In genomic region chr12:87150969-87151662, GRCh38 we compare ENCODE assay signal across 12 cellular contexts.
A peak's percentile ranks its signal among the peaks of the same experiment; 100 is the strongest.
DNase-seq lines count a peak whose midpoint lies in the region; ATAC-seq and TF ChIP-seq lines count a peak whose summit lies in the region.
"Had no signal": no experiment of that assay in that cellular context is flagged by ENCODE, and none has a peak within 500 bp of the region (broad histone marks: within the 10 kb centered on the region; RNA-seq: fewer than 3 reads in every experiment).

No MANE protein-coding gene starts in this region.

- peaks cover 11% of the 10 kb centered on the region for H3K4me1 ChIP-seq in GM23248 (ENCODE audit: insufficient read depth)

- ATAC-seq in GM18867 (IDR thresholded peaks at IDR 0.05; ENCODE audit: unreplicated experiment) = no peak
- ATAC-seq in GM18873 (IDR thresholded peaks at IDR 0.05; ENCODE audit: low FRiP score, unreplicated experiment) = no peak

- no peak overlapping the region for H3K4me3 Mint-ChIP-seq in activated T-helper 2 cell treated with anti-CD3 and anti-CD28 coated beads, Interferon-gamma antibody, Interleukin-2, Interleukin-4, amounts not matched to agents 10 μg/mL and 5 μg/mL and 100 μg/mL, durations not matched to agents 14 hours and 24 hours and 36 hours (ENCODE audit: low read depth)
- H3K4me3 Mint-ChIP-seq: activated naive CD4-positive, alpha-beta T cell treated with anti-CD3 and anti-CD28 coated beads for 36 hours; CD4-positive, CD25-positive, alpha-beta regulatory T cell; nephron had no signal

- intact Hi-C loops in activated T-helper 2 cell treated with anti-CD3 and anti-CD28 coated beads, Interferon-gamma antibody, Interleukin-2, Interleukin-4, amounts not matched to agents 10 μg/mL and 5 μg/mL and 100 μg/mL, durations not matched to agents 14 hours and 24 hours and 36 hours (cut with micrococcal nuclease) = no loop called here

- no peaks in the 10 kb centered on the region for H3K79me2 ChIP-seq in GM23248 (ENCODE audit: insufficient read depth)

- H3K9ac ChIP-seq in GM23248 = no peak overlapping the region

- H3K27me3 ChIP-seq in GM23248 (replicated peaks; ENCODE audit: insufficient read depth) = no peaks in the 10 kb centered on the region

- H3K4me3 ChIP-seq in GM23248 = no peak overlapping the region
- no peak overlapping the region for H3K4me3 ChIP-seq in fibroblast of mammary gland (ENCODE audit: control insufficient read depth, low read depth, low read length)

- in situ Hi-C loops in GM23248 (cut with MboI) = no loop called here

- no peaks in the 10 kb centered on the region for H3K27me3 Mint-ChIP-seq in activated T-helper 2 cell treated with anti-CD3 and anti-CD28 coated beads, Interferon-gamma antibody, Interleukin-2, Interleukin-4, amounts not matched to agents 10 μg/mL and 5 μg/mL and 100 μg/mL, durations not matched to agents 14 hours and 24 hours and 36 hours (ENCODE audit: low read depth)
- H3K27me3 Mint-ChIP-seq: CD4-positive, CD25-positive, alpha-beta regulatory T cell had no signal

- DNase-seq in GM10266 (ENCODE audit: extremely low spot score) (peak; percentile 5), GM23248 (no peak), HT-29 (ENCODE audit: low spot score) (peak; percentile 25), fibroblast of mammary gland (ENCODE audit: low read depth) (peak; percentile 7), SKM-1 (lab: John Stamatoyannopoulos, UW; ENCODE audit: unreplicated experiment) (no peak)
- DNase-seq in activated T-helper 2 cell treated with anti-CD3 and anti-CD28 coated beads, Interferon-gamma antibody, Interleukin-2, Interleukin-4, amounts not matched to agents 10 μg/mL and 5 μg/mL and 100 μg/mL, durations not matched to agents 14 hours and 24 hours and 36 hours (ENCODE audit: low spot score) = no peak
- DNase-seq: activated naive CD4-positive, alpha-beta T cell treated with anti-CD3 and anti-CD28 coated beads for 36 hours; CD4-positive, CD25-positive, alpha-beta regulatory T cell; stimulated activated CD4-positive, alpha-beta T cell treated with anti-CD3 and anti-CD28 coated beads, Interleukin-1b, Interleukin-23, amount 100 ng/mL, for 48 hours had no signal

- no peak overlapping the region for H3K4me2 ChIP-seq in GM23248 (ENCODE audit: unreplicated experiment)

- no peaks in the 10 kb centered on the region for H3K9me2 ChIP-seq in GM23248 (ENCODE audit: insufficient read depth)

- no peaks in the 10 kb centered on the region for H3K9me3 ChIP-seq in GM23248 (ENCODE audit: low read depth)

- H3K4me1 Mint-ChIP-seq in activated T-helper 2 cell treated with anti-CD3 and anti-CD28 coated beads, Interferon-gamma antibody, Interleukin-2, Interleukin-4, amounts not matched to agents 10 μg/mL and 5 μg/mL and 100 μg/mL, durations not matched to agents 14 hours and 24 hours and 36 hours (ENCODE audit: low read depth) = no peaks in the 10 kb centered on the region
- H3K4me1 Mint-ChIP-seq: CD4-positive, CD25-positive, alpha-beta regulatory T cell; nephron had no signal

- no peaks in the 10 kb centered on the region for H4K20me1 ChIP-seq in GM23248 (ENCODE audit: insufficient read depth)

- H3F3A ChIP-seq in GM23248 (ENCODE audit: insufficient read depth) = no peaks in the 10 kb centered on the region

- H3K9me3 Mint-ChIP-seq in activated T-helper 2 cell treated with anti-CD3 and anti-CD28 coated beads, Interferon-gamma antibody, Interleukin-2, Interleukin-4, amounts not matched to agents 10 μg/mL and 5 μg/mL and 100 μg/mL, durations not matched to agents 14 hours and 24 hours and 36 hours = peaks cover 37% of the 10 kb centered on the region

- H3K27ac ChIP-seq in GM23248 = no peak overlapping the region

- no peaks in the 10 kb centered on the region for H3K36me3 Mint-ChIP-seq in activated T-helper 2 cell treated with anti-CD3 and anti-CD28 coated beads, Interferon-gamma antibody, Interleukin-2, Interleukin-4, amounts not matched to agents 10 μg/mL and 5 μg/mL and 100 μg/mL, durations not matched to agents 14 hours and 24 hours and 36 hours (ENCODE audit: low read depth)
- H3K36me3 Mint-ChIP-seq: CD4-positive, CD25-positive, alpha-beta regulatory T cell had no signal

- no peaks in the 10 kb centered on the region for H3K36me3 ChIP-seq in GM23248 (ENCODE audit: low read depth)

- WGBS in GM23248 (ENCODE audit: low coverage in 1 of 2, low lambda C conversion rate in 2 of 2, missing lambda C conversion rate in 2 of 2), 2 experiments = 44 to 48% methylated on average over 2 of the region's 2 CpGs

- TF ChIP-seq CTCF in GM10266 (IDR thresholded peaks at IDR 0.05; ENCODE audit: control insufficient read depth, insufficient read depth, low read depth, missing control alignments) (peak; percentile 4), fibroblast of mammary gland (conservative IDR thresholded peaks at IDR 0.05; ENCODE audit: control insufficient read depth, insufficient read depth, low read depth, low read length) (no peak)

- peak overlapping the region; percentile 34; the same call in 1 of the 2 replicates for H2AFZ ChIP-seq in GM23248

- no peak overlapping the region for H3K27ac Mint-ChIP-seq in activated T-helper 2 cell treated with anti-CD3 and anti-CD28 coated beads, Interferon-gamma antibody, Interleukin-2, Interleukin-4, amounts not matched to agents 10 μg/mL and 5 μg/mL and 100 μg/mL, durations not matched to agents 14 hours and 24 hours and 36 hours
- H3K27ac Mint-ChIP-seq: activated naive CD4-positive, alpha-beta T cell treated with anti-CD3 and anti-CD28 coated beads for 36 hours; nephron had no signal

Comparison
In these comparisons a context has a peak if more than half of its experiments do, and no peak if none do; other contexts are left out.
1. DNase-seq: peak in GM10266 (single experiment), HT-29 (single experiment) and fibroblast of mammary gland (single experiment); none in GM23248 (single experiment), activated T-helper 2 cell treated with anti-CD3 and anti-CD28 coated beads, Interferon-gamma antibody, Interleukin-2, Interleukin-4, amounts not matched to agents 10 μg/mL and 5 μg/mL and 100 μg/mL, durations not matched to agents 14 hours and 24 hours and 36 hours (single experiment) and SKM-1 (single experiment).